14 cellular contexts compared by ENCODE assay signal in the genomic region with DNA sequence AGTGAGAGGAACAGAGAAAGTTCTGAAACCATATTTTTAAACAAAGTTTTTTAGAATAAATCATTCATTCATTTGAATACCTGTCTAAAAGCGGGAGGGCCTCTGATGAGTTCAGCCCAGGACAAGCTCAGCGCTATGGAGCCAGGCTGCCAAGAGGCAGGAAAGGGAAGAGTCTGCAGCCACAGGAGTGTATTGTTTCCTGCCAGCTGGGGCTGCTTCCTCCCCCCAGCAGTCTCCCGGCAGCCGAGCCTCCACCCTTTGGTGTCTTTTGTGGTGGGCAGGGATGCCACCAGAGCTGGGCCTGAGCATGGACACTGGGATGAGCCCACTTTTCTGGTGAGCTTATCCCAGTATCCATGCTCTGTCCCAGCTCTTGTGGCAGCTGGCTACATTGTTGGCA.
"Had no signal": no experiment of that assay in that cellular context is flagged by ENCODE, and none has a peak within 500 bp of the region (broad histone marks: within the 10 kb centered on the region; RNA-seq: fewer than 3 reads in every experiment).

No MANE protein-coding gene starts in this region.

- H3K36me3 Mint-ChIP-seq: activated naive CD8-positive, alpha-beta T cell had no signal

- H3K9me3 ChIP-seq: esophagus squamous epithelium, pancreas, uterus had no signal

- H3K36me3 ChIP-seq: brain microvascular endothelial cell, esophagus squamous epithelium, pancreas, uterus had no signal

- ATAC-seq: pancreas, T-helper 17 cell had no signal

- H3K4me3 Mint-ChIP-seq: activated naive CD8-positive, alpha-beta T cell; neural crest cell; T-helper 17 cell had no signal

- H3K27ac ChIP-seq: brain microvascular endothelial cell, dorsolateral prefrontal cortex, esophagus squamous epithelium, pancreas, uterus had no signal

- H3K4me3 ChIP-seq: dorsolateral prefrontal cortex, esophagus squamous epithelium, pancreas, uterus had no signal

- DNase-seq: activated CD4-positive, alpha-beta T cell treated with anti-CD3 and anti-CD28 coated beads, Interleukin-2, amount 50 U/mL, for 1 hour; activated effector memory CD4-positive, alpha-beta T cell treated with anti-CD3 and anti-CD28 coated beads, Interleukin-2, amount 50 U/mL, for 16 hours; activated T-cell treated with anti-CD3 and anti-CD28 coated beads, Interleukin-2, amount 50 U/mL, for 1 hour; brain microvascular endothelial cell; dorsolateral prefrontal cortex; esophagus squamous epithelium; foreskin fibroblast; pancreas; stimulated activated CD4-positive, alpha-beta T cell treated with anti-CD3 and anti-CD28 coated beads, Interleukin-15, amount 100 ng/mL, for 24 hours; stimulated activated CD4-positive, alpha-beta T cell treated with anti-CD3 and anti-CD28 coated beads, Interleukin-4, amount 100 ng/mL, for 4 hours; T-helper 17 cell; uterus had no signal

- H3K4me1 ChIP-seq: pancreas had no signal

- H3K27ac Mint-ChIP-seq: activated naive CD8-positive, alpha-beta T cell; T-helper 17 cell had no signal

- H3K27me3 ChIP-seq: brain microvascular endothelial cell, dorsolateral prefrontal cortex, esophagus squamous epithelium, pancreas, uterus had no signal
